Comparison of ENCODE assay signal across 8 cellular contexts in genomic region chr9:90219548-90220118, GRCh38.
DNase-seq lines count a peak whose midpoint lies in the region; ATAC-seq, FAIRE-seq and TF ChIP-seq lines count a peak whose summit lies in the region.

No MANE protein-coding gene starts in this region.

- WGBS in esophagus muscularis mucosa = 29% methylated on average over 12 of the region's 27 CpGs
- 13 to 17% (median 15%) methylated on average over 27 of the region's 27 CpGs for WGBS in small intestine, 3 donors

- no peak for TF ChIP-seq POLR2A in esophagus muscularis mucosa (IDR thresholded peaks at IDR 0.05; ENCODE audit: low read depth)

- H3K4me3 ChIP-seq in esophagus muscularis mucosa (no peak overlapping the region), small intestine (ENCODE audit: low read depth in 1 of 2, low read length in 2 of 2) (no peak overlapping the region)

- intact Hi-C loops in esophagus muscularis mucosa (cut with DNase I) = loop anchor here (10.0 kb wide), 2 partner anchors 615 to 655 kb away; partner anchors contain the start of gene GADD45G

- ATAC-seq in HG03159 (IDR thresholded peaks at IDR 0.05; ENCODE audit: unreplicated experiment) = no peak
- no peak for ATAC-seq in HG03442 (IDR thresholded peaks at IDR 0.05; ENCODE audit: unreplicated experiment)

- H3K4me1 ChIP-seq in esophagus muscularis mucosa = no peaks in the 10 kb centered on the region
- no peaks in the 10 kb centered on the region for H3K4me1 ChIP-seq in small intestine (ENCODE audit: control insufficient read depth in 2 of 2, insufficient read depth in 1 of 2, low read depth in 1 of 2, low read length in 1 of 2)

- H3K27me3 ChIP-seq in esophagus muscularis mucosa = peaks cover 0 to 27% (median 9%) of the 10 kb centered on the region in 4 donors
- H3K27me3 ChIP-seq in small intestine (ENCODE audit: control insufficient read depth in 2 of 2, insufficient read depth in 2 of 2, low read length in 2 of 2) = no peaks in the 10 kb centered on the region

- H3K27ac ChIP-seq in esophagus muscularis mucosa (replicated peaks in 1 of 4) (no peak overlapping the region), small intestine (ENCODE audit: low read depth in 1 of 2, low read length in 1 of 2) (no peak overlapping the region)

- no peak for FAIRE-seq in small intestine (lab: Jason Lieb, UNC)

- TF ChIP-seq EP300 in esophagus muscularis mucosa (IDR thresholded peaks at IDR 0.05) = no peak

- H3K9me3 ChIP-seq in esophagus muscularis mucosa (no peaks in the 10 kb centered on the region), small intestine (ENCODE audit: control insufficient read depth, low read depth) (no peaks in the 10 kb centered on the region)

- TF ChIP-seq CTCF in GM12874 (IDR thresholded peaks at IDR 0.05; ENCODE audit: insufficient read depth, low read depth, low read length) = peak; percentile 74
- TF ChIP-seq CTCF in esophagus muscularis mucosa (IDR thresholded peaks at IDR 0.05) = peak; percentile 14 to 40 (median 22)

- H3K36me3 ChIP-seq in esophagus muscularis mucosa (no peaks in the 10 kb centered on the region), small intestine (ENCODE audit: control insufficient read depth in 2 of 2, insufficient read depth in 2 of 2, low read length in 2 of 2) (no peaks in the 10 kb centered on the region)

- peak; percentile 8 for DNase-seq in RPMI8226
- DNase-seq in esophagus muscularis mucosa (ENCODE audit: extremely low spot score) = no peak
- DNase-seq in small intestine = peak; percentile 38
- DNase-seq in NK-92 treated with Interleukin-12 subunit alpha and Interleukin-12 subunit beta, amount 100 ng/mL, for 24 hours (lab: John Stamatoyannopoulos, UW) = no peak
- DNase-seq in cerebellar cortex (ENCODE audit: low spot score) = no peak

Comparison
In these comparisons a context has a peak if more than half of its experiments do, and no peak if none do; other contexts are left out.
1. DNase-seq: peak in RPMI8226 (single experiment) and small intestine (single experiment); none in esophagus muscularis mucosa (single experiment), NK-92 treated with Interleukin-12 subunit alpha and Interleukin-12 subunit beta, amount 100 ng/mL, for 24 hours (single experiment) and cerebellar cortex (single experiment).